In genomic region chr6:45738057-45738455, GRCh38 we compare ENCODE assay signal across 25 cellular contexts.
DNase-seq lines count a peak whose midpoint lies in the region; ATAC-seq, FAIRE-seq and TF ChIP-seq lines count a peak whose summit lies in the region.
"Had no signal": no experiment of that assay in that cellular context is flagged by ENCODE, and none has a peak within 500 bp of the region (broad histone marks: within the 10 kb centered on the region; RNA-seq: fewer than 3 reads in every experiment).

No MANE protein-coding gene starts in this region.

- no peak for FAIRE-seq in GM12892 (lab: Jason Lieb, UNC)
- FAIRE-seq: A549, H54 had no signal

- no peak for DNase-seq in activated CD4-positive, alpha-beta T cell treated with anti-CD3 and anti-CD28 coated beads, Interleukin-2, amount 10 ng/mL, durations not matched to agents 7 days and 5 days
- DNase-seq in activated CD4-positive, alpha-beta T cell treated with anti-CD3 and anti-CD28 coated beads for 4 hours, result no peak
- DNase-seq in activated CD4-positive, alpha-beta memory T cell treated with anti-CD3 and anti-CD28 coated beads for 36 hours, result no peak
- DNase-seq in memory B cell (ENCODE audit: low spot score in 2 of 2), result no peak
- DNase-seq in NCI-H1048 (lab: John Stamatoyannopoulos, UW), result no peak
- no peak for DNase-seq in GM12892 (ENCODE audit: insufficient read length)
- DNase-seq in dorsolateral prefrontal cortex, result no peak
- DNase-seq: activated B cell treated with CpG ODN at 0.5 μM for 24 hours; activated naive CD4-positive, alpha-beta T cell; Calu3; head of caudate nucleus; MG63; NCI-H1436; NCI-H524; ovary; right cardiac atrium; stimulated activated CD4-positive, alpha-beta T cell treated with anti-CD3 and anti-CD28 coated beads, Interleukin-12 subunit alpha, Interleukin-12 subunit beta, amount 100 ng/mL, for 4 hours; T-helper 9 cell had no signal

- H3K4me3 Mint-ChIP-seq in activated CD4-positive, alpha-beta T cell treated with anti-CD3 and anti-CD28 coated beads, Interleukin-2, amount 10 ng/mL, durations not matched to agents 7 days and 5 days, result no peak overlapping the region
- H3K4me3 Mint-ChIP-seq in activated CD4-positive, alpha-beta memory T cell treated with anti-CD3 and anti-CD28 coated beads for 36 hours, result peak overlapping the region; percentile 10
- peak overlapping the region; percentile 46 for H3K4me3 Mint-ChIP-seq in memory B cell
- H3K4me3 Mint-ChIP-seq: activated B cell treated with CpG ODN at 0.5 μM for 24 hours had no signal

- peak; percentile 2 for ATAC-seq in GM21390 (IDR thresholded peaks at IDR 0.05; ENCODE audit: unreplicated experiment)
- ATAC-seq in memory B cell (ENCODE audit: low read depth), result no peak
- ATAC-seq: A549, right cardiac atrium had no signal

- H3K4me1 Mint-ChIP-seq in activated CD4-positive, alpha-beta T cell treated with anti-CD3 and anti-CD28 coated beads, Interleukin-2, amount 10 ng/mL, durations not matched to agents 7 days and 5 days, result peaks cover 44% of the 10 kb centered on the region
- peaks cover 56% of the 10 kb centered on the region for H3K4me1 Mint-ChIP-seq in activated CD4-positive, alpha-beta memory T cell treated with anti-CD3 and anti-CD28 coated beads for 36 hours (ENCODE audit: low read depth)
- H3K4me1 Mint-ChIP-seq in memory B cell, result peaks cover 23% of the 10 kb centered on the region

- CTCF ChIA-PET in activated CD4-positive, alpha-beta T cell treated with anti-CD3 and anti-CD28 coated beads, Interleukin-2, amount 10 ng/mL, durations not matched to agents 7 days and 5 days (lab: Charles Lee), result interaction anchor here (1.2 to 1.7 kb wide), 4 partner anchors 10 to 184 kb away, joined by 3 to 6 read pairs (median 4); no protein-coding TSS in a partner anchor
- CTCF ChIA-PET in activated CD4-positive, alpha-beta memory T cell treated with anti-CD3 and anti-CD28 coated beads for 36 hours (lab: Charles Lee), result interaction anchor here (1.0 to 2.1 kb wide), 6 partner anchors 23 to 1081 kb away, joined by 3 to 7 read pairs (median 4); no protein-coding TSS in a partner anchor

- TF ChIP-seq POLR2A in GM12892 (IDR thresholded peaks at IDR 0.05; ENCODE audit: low read depth, low read length), result no peak

- peaks cover 0 to 5% (median 0%) of the 10 kb centered on the region in 45 donors for H3K27me3 ChIP-seq in dorsolateral prefrontal cortex
- H3K27me3 ChIP-seq: ascending aorta, MG63, ovary had no signal

- no peak overlapping the region for H3K4me3 ChIP-seq in dorsolateral prefrontal cortex
- H3K4me3 ChIP-seq: A549, ascending aorta, MG63, ovary, SK-N-MC had no signal

- intact Hi-C loops in activated CD4-positive, alpha-beta memory T cell treated with anti-CD3 and anti-CD28 coated beads for 36 hours (cut with micrococcal nuclease), result no loop called here
- intact Hi-C loops in dorsolateral prefrontal cortex (cut with DNase I), result no loop called here

- no peak overlapping the region for H3K27ac ChIP-seq in dorsolateral prefrontal cortex
- H3K27ac ChIP-seq: A549, ascending aorta, epithelial cell of prostate, ovary, SK-N-MC had no signal

- H3K9me3 Mint-ChIP-seq in activated CD4-positive, alpha-beta T cell treated with anti-CD3 and anti-CD28 coated beads, Interleukin-2, amount 10 ng/mL, durations not matched to agents 7 days and 5 days, result no peaks in the 10 kb centered on the region
- H3K9me3 Mint-ChIP-seq in activated CD4-positive, alpha-beta memory T cell treated with anti-CD3 and anti-CD28 coated beads for 36 hours, result no peaks in the 10 kb centered on the region
- no peaks in the 10 kb centered on the region for H3K9me3 Mint-ChIP-seq in memory B cell
- H3K9me3 Mint-ChIP-seq: activated B cell treated with CpG ODN at 0.5 μM for 24 hours had no signal

- H3K27me3 Mint-ChIP-seq in activated CD4-positive, alpha-beta T cell treated with anti-CD3 and anti-CD28 coated beads, Interleukin-2, amount 10 ng/mL, durations not matched to agents 7 days and 5 days, result peaks cover 6% of the 10 kb centered on the region
- H3K27me3 Mint-ChIP-seq in activated CD4-positive, alpha-beta memory T cell treated with anti-CD3 and anti-CD28 coated beads for 36 hours, result peaks cover 6% of the 10 kb centered on the region
- H3K27me3 Mint-ChIP-seq in memory B cell, result no peaks in the 10 kb centered on the region

- H3K36me3 Mint-ChIP-seq in activated CD4-positive, alpha-beta T cell treated with anti-CD3 and anti-CD28 coated beads, Interleukin-2, amount 10 ng/mL, durations not matched to agents 7 days and 5 days (ENCODE audit: low read depth), result peaks cover 2% of the 10 kb centered on the region
- H3K36me3 Mint-ChIP-seq in activated CD4-positive, alpha-beta memory T cell treated with anti-CD3 and anti-CD28 coated beads for 36 hours, result no peaks in the 10 kb centered on the region
- no peaks in the 10 kb centered on the region for H3K36me3 Mint-ChIP-seq in memory B cell

- no peak for TF ChIP-seq CTCF in dorsolateral prefrontal cortex (IDR thresholded peaks at IDR 0.05 in 54 of 56, conservative IDR thresholded peaks at IDR 0.05 in 2 of 56; ENCODE audit: low read depth in 1 of 56, partially characterized antibody in 56 of 56)

- POLR2A ChIA-PET in activated CD4-positive, alpha-beta T cell treated with anti-CD3 and anti-CD28 coated beads, Interleukin-2, amount 10 ng/mL, durations not matched to agents 7 days and 5 days (lab: Charles Lee), result no interaction called here
- POLR2A ChIA-PET in activated CD4-positive, alpha-beta memory T cell treated with anti-CD3 and anti-CD28 coated beads for 36 hours (lab: Charles Lee), result interaction anchor here (0.6 to 2.7 kb wide), 10 partner anchors 24 to 186 kb away, joined by 3 to 14 read pairs (median 4); no protein-coding TSS in a partner anchor

- peak overlapping the region; percentile 60 for H3K27ac Mint-ChIP-seq in activated CD4-positive, alpha-beta T cell treated with anti-CD3 and anti-CD28 coated beads, Interleukin-2, amount 10 ng/mL, durations not matched to agents 7 days and 5 days
- H3K27ac Mint-ChIP-seq in activated CD4-positive, alpha-beta memory T cell treated with anti-CD3 and anti-CD28 coated beads for 36 hours, result peak overlapping the region; percentile 75
- H3K27ac Mint-ChIP-seq in memory B cell, result no peak overlapping the region
- H3K27ac Mint-ChIP-seq: B cell had no signal
